Comparison of ENCODE assay signal across 8 cellular contexts in genomic region chr13:110716235-110716505, GRCh38. TPM values are rescaled to one million over a fixed set of nuclear protein-coding genes. Genes with fewer than 3 reads are reported as not detected.
DNase-seq lines count a peak whose midpoint lies in the region; ATAC-seq, FAIRE-seq and TF ChIP-seq lines count a peak whose summit lies in the region.

No MANE protein-coding gene starts in this region.

- no peaks in the 10 kb centered on the region for H3K9me2 ChIP-seq in Karpas-422 (replicated peaks; ENCODE audit: insufficient read depth, low read length)

- FAIRE-seq in keratinocyte (lab: Jason Lieb, UNC) = no peak

- peak overlapping the region; percentile 80 for H3K4me3 ChIP-seq in CD4-positive, CD25-positive, alpha-beta regulatory T cell (ENCODE audit: low read depth, low read length)
- H3K4me3 ChIP-seq in Karpas-422 (ENCODE audit: low read length) (peak overlapping the region; percentile 95), astrocyte of the spinal cord (ENCODE audit: low read depth, low read length) (peak overlapping the region; percentile 92), keratinocyte (ENCODE audit: control insufficient read depth in 2 of 3, extremely low read depth in 1 of 3, insufficient read depth in 2 of 3, low read depth in 1 of 3, low read length in 3 of 3) (peak overlapping the region; percentile 83 to 98 (median 96)), stomach smooth muscle (ENCODE audit: low read length in 2 of 2) (peak overlapping the region; percentile 94 to 95)

- peaks cover 0 to 2% (median 0%) of the 10 kb centered on the region in 7 donors for H3K9me3 Mint-ChIP-seq in CD4-positive, CD25-positive, alpha-beta regulatory T cell

- H3K9me1 ChIP-seq in keratinocyte (ENCODE audit: control insufficient read depth, extremely low read depth, insufficient read depth, low read length) = no peaks in the 10 kb centered on the region

- H3K27ac ChIP-seq in CD4-positive, CD25-positive, alpha-beta regulatory T cell (ENCODE audit: insufficient read depth, low read length, poor library complexity, severe bottlenecking) = peak overlapping the region; percentile 97
- H3K27ac ChIP-seq in Karpas-422 (ENCODE audit: low read length) (no peak overlapping the region), keratinocyte (ENCODE audit: control insufficient read depth, insufficient read depth, low read length) (peak overlapping the region; percentile 84), stomach smooth muscle (ENCODE audit: low read length) (peak overlapping the region; percentile 94)

- ATAC-seq in CD4-positive, CD25-positive, alpha-beta regulatory T cell (ENCODE audit: low read depth in 2 of 2) = no peak
- no peak for ATAC-seq in GM19328 (IDR thresholded peaks at IDR 0.05; ENCODE audit: unreplicated experiment)

- H3K79me2 ChIP-seq in Karpas-422 (ENCODE audit: low read length) (peaks cover 66% of the 10 kb centered on the region), keratinocyte (ENCODE audit: control insufficient read depth, insufficient read depth, low read length) (peaks cover 53% of the 10 kb centered on the region)

- peak overlapping the region in 2 of 3 donors; percentile 87 to 98 for H3K27ac Mint-ChIP-seq in CD4-positive, CD25-positive, alpha-beta regulatory T cell

- H3K36me3 Mint-ChIP-seq in CD4-positive, CD25-positive, alpha-beta regulatory T cell = peaks cover 6% of the 10 kb centered on the region

- DNase-seq in CD4-positive, CD25-positive, alpha-beta regulatory T cell = peak in 1 of 3 donors; percentile 7
- DNase-seq in Karpas-422 (peak; percentile 62), astrocyte of the spinal cord (ENCODE audit: low read depth, low spot score) (peak; percentile 22), keratinocyte (ENCODE audit: low read depth, low spot score) (no peak), midbrain (lab: John Stamatoyannopoulos, UW) (no peak), middle frontal gyrus (ENCODE audit: extremely low spot score, low spot score) (no peak)

- H2AFZ ChIP-seq in Karpas-422 (ENCODE audit: low read length) = no peak overlapping the region
- peak overlapping the region; percentile 80 for H2AFZ ChIP-seq in keratinocyte (ENCODE audit: control insufficient read depth, low read length)

- H3K4me2 ChIP-seq in Karpas-422 (ENCODE audit: low read depth, low read length, poor library complexity, severe bottlenecking) (peak overlapping the region; percentile 92), keratinocyte (ENCODE audit: control insufficient read depth, extremely low read depth, insufficient read depth, low read depth, low read length) (peak overlapping the region; percentile 95)

- H3K4me3 Mint-ChIP-seq in CD4-positive, CD25-positive, alpha-beta regulatory T cell = peak overlapping the region; percentile 96 to 100 (median 99)

- no peaks in the 10 kb centered on the region for H3K9me3 ChIP-seq in CD4-positive, CD25-positive, alpha-beta regulatory T cell (ENCODE audit: control insufficient read depth in 2 of 2, low read length in 2 of 2)
- H3K9me3 ChIP-seq in Karpas-422 (ENCODE audit: low read length) (no peaks in the 10 kb centered on the region), keratinocyte (ENCODE audit: control insufficient read depth, low read depth, low read length) (no peaks in the 10 kb centered on the region), stomach smooth muscle (ENCODE audit: control insufficient read depth in 2 of 2, low read length in 2 of 2) (no peaks in the 10 kb centered on the region)

- H3K27me3 ChIP-seq in CD4-positive, CD25-positive, alpha-beta regulatory T cell (ENCODE audit: control insufficient read depth, insufficient read depth, low read length) = no peaks in the 10 kb centered on the region
- H3K27me3 ChIP-seq in Karpas-422 (ENCODE audit: low read length) = no peaks in the 10 kb centered on the region
- H3K27me3 ChIP-seq in keratinocyte (ENCODE audit: control insufficient read depth, extremely low read depth, insufficient read depth, low read length) = no peaks in the 10 kb centered on the region
- H3K27me3 ChIP-seq in stomach smooth muscle (ENCODE audit: control insufficient read depth in 1 of 2, insufficient read depth in 2 of 2, low read length in 2 of 2) = no peaks in the 10 kb centered on the region

- peaks cover 31% of the 10 kb centered on the region for H3K4me1 ChIP-seq in CD4-positive, CD25-positive, alpha-beta regulatory T cell (ENCODE audit: control insufficient read depth, insufficient read depth, low read length, poor library complexity, severe bottlenecking)
- H3K4me1 ChIP-seq in Karpas-422 (ENCODE audit: low read length) (peaks cover 25% of the 10 kb centered on the region), keratinocyte (ENCODE audit: control insufficient read depth, extremely low read depth, insufficient read depth, low read length) (peaks cover 7% of the 10 kb centered on the region), stomach smooth muscle (ENCODE audit: control insufficient read depth, insufficient read depth, low read length) (peaks cover 34% of the 10 kb centered on the region)

- TF ChIP-seq CTCF in astrocyte of the spinal cord (IDR thresholded peaks at IDR 0.05; ENCODE audit: low read depth, low read length) (no peak), keratinocyte (optimal IDR thresholded peaks at IDR 0.05 in 1 of 3, IDR thresholded peaks at IDR 0.05 in 1 of 3, conservative IDR thresholded peaks at IDR 0.05 in 1 of 3; ENCODE audit: extremely low read depth in 1 of 3, insufficient read depth in 2 of 3, low read length in 3 of 3) (no peak)

- peaks cover 18% of the 10 kb centered on the region for H3K36me3 ChIP-seq in CD4-positive, CD25-positive, alpha-beta regulatory T cell (ENCODE audit: control insufficient read depth, insufficient read depth, low read length)
- H3K36me3 ChIP-seq in Karpas-422 (ENCODE audit: insufficient read depth, low read length) = peaks cover 3% of the 10 kb centered on the region; the same call in 1 of the 2 replicates
- peaks cover 1 to 5% of the 10 kb centered on the region in 2 experiments for H3K36me3 ChIP-seq in keratinocyte (ENCODE audit: control insufficient read depth in 2 of 2, extremely low read depth in 1 of 2, insufficient read depth in 2 of 2, low read length in 2 of 2)
- peaks cover 4 to 8% of the 10 kb centered on the region in 2 donors for H3K36me3 ChIP-seq in stomach smooth muscle (ENCODE audit: control insufficient read depth in 2 of 2, insufficient read depth in 2 of 2, low read length in 2 of 2)

- H3K4me1 Mint-ChIP-seq in CD4-positive, CD25-positive, alpha-beta regulatory T cell = peaks cover 11 to 35% (median 28%) of the 10 kb centered on the region in 4 donors

- dilution Hi-C loops in keratinocyte (cut with MboI; ENCODE audit: extremely low pct_ligation_motif_present, low sequenced_read_pairs) = no loop called here

- peaks cover 18% of the 10 kb centered on the region for H3K27me3 Mint-ChIP-seq in CD4-positive, CD25-positive, alpha-beta regulatory T cell

- H4K20me1 ChIP-seq in Karpas-422 (ENCODE audit: insufficient read depth, low read depth, low read length) (peaks cover 35% of the 10 kb centered on the region), keratinocyte (ENCODE audit: control insufficient read depth, extremely low read depth, insufficient read depth, low read length) (no peaks in the 10 kb centered on the region)

- in situ Hi-C loops in astrocyte of the spinal cord (cut with HindIII; ENCODE audit: low sequenced_read_pairs) = no loop called here

- H3K9ac ChIP-seq in Karpas-422 (ENCODE audit: low read length) (peak overlapping the region; percentile 92), keratinocyte (ENCODE audit: control insufficient read depth, extremely low read depth, insufficient read depth, low read length) (peak overlapping the region; percentile 95), stomach smooth muscle (ENCODE audit: low read length in 2 of 2) (peak overlapping the region; percentile 91 to 97)

RNA-seq across cellular contexts. Expression of gene ING1, which starts 2.7 kb away (rescaled TPM):
- 16.8 TPM for total RNA-seq in CD4-positive, CD25-positive, alpha-beta regulatory T cell
- 10 to 100 TPM; 13.1 to 16.4 (median 14.8) TPM for polyA plus RNA-seq in CD4-positive, CD25-positive, alpha-beta regulatory T cell
- total RNA-seq in Karpas-422 (2014; rRNA removed; shearing (Covaris generic); ENCODE audit: low replicate concordance) = 6.3 and 19.9 TPM in 2 replicates
- 6.4 to 8.9 TPM (median 7.2 TPM) in 3 replicates for polyA plus RNA-seq in keratinocyte
- polyA plus RNA-seq in keratinocyte (2011; ENCODE audit: low read depth) = 4.4 TPM
- 2.5 and 6.1 TPM in 2 replicates for polyA plus RNA-seq in keratinocyte (2011; cell fraction: cytosol; rRNA removed)
- polyA plus RNA-seq in keratinocyte (2011; cell fraction: nucleus; rRNA removed) = 5.3 and 5.8 TPM in 2 replicates
- polyA plus RNA-seq in keratinocyte (2012; ENCODE audit: low replicate concordance) = 6.9 and 8.5 TPM in 2 replicates
- polyA minus RNA-seq in keratinocyte = 3.0 to 3.4 TPM (median 3.2 TPM) in 3 replicates
- polyA minus RNA-seq in keratinocyte (2011; cell fraction: cytosol; rRNA and poly(A)+ RNA removed) = 16.1 TPM
- polyA minus RNA-seq in keratinocyte (2011; cell fraction: nucleus; rRNA and poly(A)+ RNA removed) = 3.8 and 4.3 TPM in 2 replicates

RNA-seq across cellular contexts. Expression of gene CARS2, which starts 10.3 kb away (rescaled TPM):
- 71.4 TPM for total RNA-seq in CD4-positive, CD25-positive, alpha-beta regulatory T cell
- 10 to 100 TPM; 23.1 to 39.9 (median 34.2) TPM for polyA plus RNA-seq in CD4-positive, CD25-positive, alpha-beta regulatory T cell
- 48.2 and 102 TPM in 2 replicates for total RNA-seq in Karpas-422 (2014; rRNA removed; shearing (Covaris generic); ENCODE audit: low replicate concordance)
- 67.8 to 94.5 TPM (median 90.0 TPM) in 3 replicates for polyA plus RNA-seq in keratinocyte
- polyA plus RNA-seq in keratinocyte (2011; ENCODE audit: low read depth) = 63.1 TPM
- polyA plus RNA-seq in keratinocyte (2011; cell fraction: cytosol; rRNA removed) = 63.5 and 91.6 TPM in 2 replicates
- polyA plus RNA-seq in keratinocyte (2011; cell fraction: nucleus; rRNA removed) = 124 and 139 TPM in 2 replicates
- polyA plus RNA-seq in keratinocyte (2012; ENCODE audit: low replicate concordance) = 59.4 and 67.4 TPM in 2 replicates
- 36.6 to 53.4 TPM (median 53.0 TPM) in 3 replicates for polyA minus RNA-seq in keratinocyte
- polyA minus RNA-seq in keratinocyte (2011; cell fraction: cytosol; rRNA and poly(A)+ RNA removed) = 65.6 TPM
- 53.6 and 64.5 TPM in 2 replicates for polyA minus RNA-seq in keratinocyte (2011; cell fraction: nucleus; rRNA and poly(A)+ RNA removed)

Comparison
In these comparisons a context has a peak if more than half of its experiments do, and no peak if none do; other contexts are left out.
1. DNase-seq: peak in Karpas-422 (single experiment) and astrocyte of the spinal cord (single experiment); none in keratinocyte (single experiment), midbrain (single experiment) and middle frontal gyrus (single experiment).
2. Peak in every context shown above with its lines, with median percentiles within 50 percentile points of each other: H3K4me3 ChIP-seq and H3K9ac ChIP-seq.